ENCODE assay signal across 11 cellular contexts in genomic region chr15:71802770-71803169, GRCh38. TPM values are rescaled to one million over a fixed set of nuclear protein-coding genes. Genes with fewer than 3 reads are reported as not detected.
DNase-seq lines count a peak whose midpoint lies in the region; ATAC-seq and TF ChIP-seq lines count a peak whose summit lies in the region.
"Had no signal": no experiment of that assay in that cellular context is flagged by ENCODE, and none has a peak within 500 bp of the region (broad histone marks: within the 10 kb centered on the region; RNA-seq: fewer than 3 reads in every experiment).

No MANE protein-coding gene starts in this region.

- peak; percentile 29 for TF ChIP-seq CTCF in BE2C (IDR thresholded peaks at IDR 0.05; ENCODE audit: low read depth, low read length)
- TF ChIP-seq CTCF in HFF-Myc (IDR thresholded peaks at IDR 0.05; ENCODE audit: low read depth, low read length, missing control alignments): peak; percentile 44
- peak; percentile 42 for TF ChIP-seq CTCF in lower lobe of right lung (IDR thresholded peaks at IDR 0.05)

- H3K9me3 Mint-ChIP-seq in activated naive CD4-positive, alpha-beta T cell treated with anti-CD3 and anti-CD28 coated beads, Interleukin-2, amount 10 ng/mL, durations not matched to agents 7 days and 5 days: no peaks in the 10 kb centered on the region

- intact Hi-C loops in lower lobe of right lung (cut with DNase I): loop anchor here (5.0 kb wide), 1 partner anchor 60 kb away; no protein-coding TSS in a partner anchor
- intact Hi-C loops in posterior vena cava (cut with DNase I): loop anchor here in 1 of 2 donors (10.0 kb wide), 1 partner anchor 58 kb away; no protein-coding TSS in a partner anchor
- intact Hi-C loops in Right ventricle myocardium superior (cut with DNase I): loop anchor here (5.0 kb wide), 2 partner anchors 60 to 350 kb away; no protein-coding TSS in a partner anchor
- intact Hi-C loops in sciatic nerve (cut with DNase I): loop anchor here (5.0 to 10.0 kb wide), 2 partner anchors 55 to 358 kb away; no protein-coding TSS in a partner anchor

- H3K4me3 ChIP-seq in BE2C (ENCODE audit: low read depth, low read length) (no peak overlapping the region), HFF-Myc (replicated peaks; ENCODE audit: low read depth, low read length) (no peak overlapping the region), lower lobe of right lung (no peak overlapping the region)

- H3K27ac ChIP-seq in lower lobe of right lung: no peak overlapping the region

- CTCF ChIA-PET in activated naive CD4-positive, alpha-beta T cell treated with anti-CD3 and anti-CD28 coated beads, Interleukin-2, amount 10 ng/mL, durations not matched to agents 7 days and 5 days (lab: Charles Lee): interaction anchor here (0.7 to 6.8 kb wide), 10 partner anchors 12 to 624 kb away, joined by 3 to 48 read pairs (median 6); no protein-coding TSS in a partner anchor

- H3K27me3 ChIP-seq in BE2C (no peaks in the 10 kb centered on the region), lower lobe of right lung (ENCODE audit: low read depth) (no peaks in the 10 kb centered on the region)

- H3K4me1 ChIP-seq in BE2C (peaks cover 28% of the 10 kb centered on the region), lower lobe of right lung (no peaks in the 10 kb centered on the region)

- peaks cover 18% of the 10 kb centered on the region for H3K27me3 Mint-ChIP-seq in activated naive CD4-positive, alpha-beta T cell treated with anti-CD3 and anti-CD28 coated beads, Interleukin-2, amount 10 ng/mL, durations not matched to agents 7 days and 5 days

- no peak for ATAC-seq in lower lobe of right lung
- ATAC-seq in GM21737 (IDR thresholded peaks at IDR 0.05; ENCODE audit: unreplicated experiment): no peak
- ATAC-seq in Right ventricle myocardium superior (ENCODE audit: poor library complexity): no peak
- ATAC-seq in sciatic nerve: no peak

- H3K4me3 Mint-ChIP-seq in activated naive CD4-positive, alpha-beta T cell treated with anti-CD3 and anti-CD28 coated beads, Interleukin-2, amount 10 ng/mL, durations not matched to agents 7 days and 5 days: no peak overlapping the region

- H3K36me3 ChIP-seq in BE2C (no peaks in the 10 kb centered on the region), lower lobe of right lung (no peaks in the 10 kb centered on the region)

- no peak for DNase-seq in BE2C
- DNase-seq in HFF-Myc (ENCODE audit: extremely low read depth, low read depth): no peak
- DNase-seq in activated naive CD4-positive, alpha-beta T cell treated with anti-CD3 and anti-CD28 coated beads, Interleukin-2, amount 10 ng/mL, durations not matched to agents 7 days and 5 days: peak; percentile 64
- DNase-seq in lower lobe of right lung: no peak
- DNase-seq in posterior vena cava (ENCODE audit: low spot score): no peak
- DNase-seq in Right ventricle myocardium superior: no peak
- DNase-seq in sciatic nerve (ENCODE audit: low spot score): no peak
- DNase-seq: NCI-H226 had no signal

- no peaks in the 10 kb centered on the region for H3K36me3 Mint-ChIP-seq in activated naive CD4-positive, alpha-beta T cell treated with anti-CD3 and anti-CD28 coated beads, Interleukin-2, amount 10 ng/mL, durations not matched to agents 7 days and 5 days

- no peaks in the 10 kb centered on the region for H3K9me3 ChIP-seq in BE2C
- H3K9me3 ChIP-seq in lower lobe of right lung: no peaks in the 10 kb centered on the region

- no peaks in the 10 kb centered on the region for H3K4me1 Mint-ChIP-seq in activated naive CD4-positive, alpha-beta T cell treated with anti-CD3 and anti-CD28 coated beads, Interleukin-2, amount 10 ng/mL, durations not matched to agents 7 days and 5 days

- no peak overlapping the region for H3K27ac Mint-ChIP-seq in activated naive CD4-positive, alpha-beta T cell treated with anti-CD3 and anti-CD28 coated beads, Interleukin-2, amount 10 ng/mL, durations not matched to agents 7 days and 5 days

RNA-seq across cellular contexts. Expression of gene NR2E3, which starts 7.6 kb away (rescaled TPM):
- not detected for polyA plus RNA-seq in BE2C (2012; ENCODE audit: insufficient read depth, insufficient read length, low read depth)
- total RNA-seq in lower lobe of right lung (not detected), posterior vena cava (under 1 TPM in 1 of 2 donors, not detected in 1; 0.19 TPM), Right ventricle myocardium superior (0.70 TPM), sciatic nerve (not detected)
- total RNA-seq: activated CD8-positive, alpha-beta memory T cell treated with anti-CD3 and anti-CD28 coated beads for 36 hours; frontal cortex had no signal
